Comparison of ENCODE assay signal across 21 cellular contexts in genomic region chr2:45859682-45860081, GRCh38.
A peak's percentile ranks its signal among the peaks of the same experiment; 100 is the strongest.
DNase-seq lines count a peak whose midpoint lies in the region; ATAC-seq lines count a peak whose summit lies in the region.
"Had no signal": no experiment of that assay in that cellular context is flagged by ENCODE, and none has a peak within 500 bp of the region (broad histone marks: within the 10 kb centered on the region; RNA-seq: fewer than 3 reads in every experiment).

No MANE protein-coding gene starts in this region.

- DNase-seq in T-helper 2 cell treated with Interferon-gamma antibody and Interleukin-4, amounts not matched to agents 5 μg/mL and 100 μg/mL, for 36 hours (ENCODE audit: low spot score), result no peak
- DNase-seq in naive thymus-derived CD8-positive, alpha-beta T cell, result no peak
- DNase-seq in effector CD8-positive, alpha-beta T cell (lab: John Stamatoyannopoulos, UW), result no peak
- no peak for DNase-seq in hippocampal formation (lab: John Stamatoyannopoulos, UW)
- DNase-seq in stimulated activated naive CD8-positive, alpha-beta T cell treated with anti-CD3 and anti-CD28 coated beads, Interleukin-15, Interleukin-2, amounts not matched to agents 100 U/mL and 50 U/mL, for 24 hours, result no peak
- DNase-seq: activated CD8-positive, alpha-beta memory T cell treated with anti-CD3 and anti-CD28 coated beads for 24 hours; Caco-2; effector memory CD4-positive, alpha-beta T cell; left cardiac atrium; NCI-H1436; NCI-H2171; NCI-H524 treated with DMSO at 0.1 percent for 48 hours; RPMI8226; stimulated activated CD4-positive, alpha-beta T cell treated with anti-CD3 and anti-CD28 coated beads, Interleukin-2, amount 100 ng/mL, for 48 hours; stimulated activated naive CD8-positive, alpha-beta T cell treated with anti-CD3 and anti-CD28 coated beads, Interleukin-15, amount 100 ng/mL, for 72 hours had no signal

- no peak for ATAC-seq in naive thymus-derived CD8-positive, alpha-beta T cell
- no peak for ATAC-seq in GM21528 (IDR thresholded peaks at IDR 0.05; ENCODE audit: low FRiP score, unreplicated experiment)
- ATAC-seq in stimulated activated naive CD8-positive, alpha-beta T cell treated with anti-CD3 and anti-CD28 coated beads, Interleukin-15, Interleukin-2, amounts not matched to agents 100 U/mL and 50 U/mL, for 24 hours, result no peak

- H3K9me3 Mint-ChIP-seq in T-helper 2 cell treated with Interferon-gamma antibody and Interleukin-4, amounts not matched to agents 5 μg/mL and 100 μg/mL, for 36 hours, result no peaks in the 10 kb centered on the region
- H3K9me3 Mint-ChIP-seq in naive thymus-derived CD8-positive, alpha-beta T cell, result no peaks in the 10 kb centered on the region
- H3K9me3 Mint-ChIP-seq: stimulated activated naive CD8-positive, alpha-beta T cell treated with anti-CD3 and anti-CD28 coated beads, Interleukin-15, amount 100 ng/mL, for 72 hours; type B pancreatic cell had no signal

- peaks cover 8% of the 10 kb centered on the region; the same call in 1 of the 2 replicates for H3K9me3 ChIP-seq in BLaER1
- H3K9me3 ChIP-seq: Caco-2 had no signal

- H3K4me3 Mint-ChIP-seq in T-helper 2 cell treated with Interferon-gamma antibody and Interleukin-4, amounts not matched to agents 5 μg/mL and 100 μg/mL, for 36 hours, result peak overlapping the region; percentile 20
- peak overlapping the region in 6 of 10 donors; percentile 5 to 91 (median 89) for H3K4me3 Mint-ChIP-seq in naive thymus-derived CD8-positive, alpha-beta T cell

- H3K36me3 ChIP-seq in ACC112 (ENCODE audit: insufficient read depth, low read length) (no peaks in the 10 kb centered on the region), BLaER1 (peaks cover 35% of the 10 kb centered on the region)

- H3K79me2 ChIP-seq in ACC112 (ENCODE audit: control insufficient read depth, insufficient read depth, low read length, unreplicated experiment), result no peaks in the 10 kb centered on the region

- H3K4me3 ChIP-seq in ACC112 (ENCODE audit: low read depth, low read length), result no peak overlapping the region
- H3K4me3 ChIP-seq in BLaER1, result no peak overlapping the region

- H3K27me3 ChIP-seq in ACC112 (ENCODE audit: insufficient read depth, low read length) (no peaks in the 10 kb centered on the region), BLaER1 (no peaks in the 10 kb centered on the region)

- 0 out of 2 replicates have a peak overlapping the region, but pooled peaks have one; percentile 65 for H3K9ac ChIP-seq in BLaER1

- H3K4me1 ChIP-seq in ACC112 (ENCODE audit: control insufficient read depth, insufficient read depth, low read length, unreplicated experiment) (peaks cover 19% of the 10 kb centered on the region), BLaER1 (peaks cover 91% of the 10 kb centered on the region)
- H3K4me1 ChIP-seq: Caco-2 had no signal

- H3K36me3 Mint-ChIP-seq in T-helper 2 cell treated with Interferon-gamma antibody and Interleukin-4, amounts not matched to agents 5 μg/mL and 100 μg/mL, for 36 hours (ENCODE audit: low read depth), result peaks cover 9% of the 10 kb centered on the region
- no peaks in the 10 kb centered on the region for H3K36me3 Mint-ChIP-seq in naive thymus-derived CD8-positive, alpha-beta T cell

- POLR2A ChIA-PET in naive thymus-derived CD8-positive, alpha-beta T cell (lab: Charles Lee), result no interaction called here

- peaks cover 65% of the 10 kb centered on the region for H4K20me1 ChIP-seq in BLaER1

- H3K4me1 Mint-ChIP-seq in T-helper 2 cell treated with Interferon-gamma antibody and Interleukin-4, amounts not matched to agents 5 μg/mL and 100 μg/mL, for 36 hours (ENCODE audit: low read depth), result peaks cover 50% of the 10 kb centered on the region
- peaks cover 31 to 54% (median 46%) of the 10 kb centered on the region in 4 donors for H3K4me1 Mint-ChIP-seq in naive thymus-derived CD8-positive, alpha-beta T cell

- H2AFZ ChIP-seq in ACC112 (ENCODE audit: low read length, unreplicated experiment), result peak overlapping the region; percentile 65

- no peaks in the 10 kb centered on the region for H3K27me3 Mint-ChIP-seq in T-helper 2 cell treated with Interferon-gamma antibody and Interleukin-4, amounts not matched to agents 5 μg/mL and 100 μg/mL, for 36 hours (ENCODE audit: low read depth)
- H3K27me3 Mint-ChIP-seq in naive thymus-derived CD8-positive, alpha-beta T cell, result no peaks in the 10 kb centered on the region
- H3K27me3 Mint-ChIP-seq: stimulated activated naive CD8-positive, alpha-beta T cell treated with anti-CD3 and anti-CD28 coated beads, Interleukin-15, amount 100 ng/mL, for 72 hours; type B pancreatic cell had no signal

- peak overlapping the region; percentile 41; the same call in 1 of the 2 replicates for H3K27ac ChIP-seq in ACC112 (ENCODE audit: low read depth, low read length)
- H3K27ac ChIP-seq in BLaER1, result peak overlapping the region; percentile 74
- H3K27ac ChIP-seq: HL-60, SK-N-MC had no signal

- peak overlapping the region; percentile 92 for H3K4me2 ChIP-seq in BLaER1

- peak overlapping the region; percentile 89 for H3K27ac Mint-ChIP-seq in T-helper 2 cell treated with Interferon-gamma antibody and Interleukin-4, amounts not matched to agents 5 μg/mL and 100 μg/mL, for 36 hours
- peak overlapping the region in 9 of 10 donors; percentile 37 to 98 (median 96) for H3K27ac Mint-ChIP-seq in naive thymus-derived CD8-positive, alpha-beta T cell
- H3K27ac Mint-ChIP-seq: type B pancreatic cell had no signal
